In genomic region chr14:92877757-92878431, GRCh38 we compare ENCODE assay signal across 1 cellular context.
A peak's percentile ranks its signal among the peaks of the same experiment; 100 is the strongest.
TF ChIP-seq lines count a peak whose summit lies in the region.

No MANE protein-coding gene starts in this region.

TF ChIP-seq in HepG2, 621 proteins besides CTCF, POLR2A, EP300 and RAD21 (continued from another document and continues in another):
- TF ChIP-seq RARA (CRISPR knock-in tag; IDR thresholded peaks at IDR 0.05) = peak; percentile 92
- TF ChIP-seq RXRA (CRISPR knock-in tag; IDR thresholded peaks at IDR 0.05) = peak; percentile 86
- TF ChIP-seq UBTF (CRISPR knock-in tag; IDR thresholded peaks at IDR 0.05) = peak; percentile 79
- TF ChIP-seq SAP130 (CRISPR knock-in tag; IDR thresholded peaks at IDR 0.05; ENCODE audit: low read depth) = 0 out of 2 replicates have a peak, but pooled peaks have one; percentile 29
- no peak for TF ChIP-seq POGK (CRISPR knock-in tag; conservative IDR thresholded peaks at IDR 0.05)
- TF ChIP-seq ZNF414 (CRISPR knock-in tag; IDR thresholded peaks at IDR 0.05) = 0 out of 2 replicates have a peak, but pooled peaks have one; percentile 32
- 0 out of 2 replicates have a peak, but pooled peaks have one; percentile 24 for TF ChIP-seq KMT2B (CRISPR knock-in tag; IDR thresholded peaks at IDR 0.05)
- TF ChIP-seq ZNF33A (CRISPR knock-in tag; IDR thresholded peaks at IDR 0.05; ENCODE audit: borderline replicate concordance) = no peak
- no peak for TF ChIP-seq RARG (CRISPR knock-in tag; IDR thresholded peaks at IDR 0.05; ENCODE audit: low read depth)
- TF ChIP-seq THRA (CRISPR knock-in tag; IDR thresholded peaks at IDR 0.05; ENCODE audit: borderline replicate concordance) = peak; percentile 58; the same call in 1 of the 2 replicates
- TF ChIP-seq MTA1 (CRISPR knock-in tag; IDR thresholded peaks at IDR 0.05; ENCODE audit: borderline replicate concordance) = peak; percentile 45; the same call in 1 of the 2 replicates
- peak; percentile 26 for TF ChIP-seq ZEB1 (IDR thresholded peaks at IDR 0.05; ENCODE audit: insufficient replicate concordance, low read depth)
- TF ChIP-seq ZNF296 (CRISPR knock-in tag; conservative IDR thresholded peaks at IDR 0.05) = no peak
- TF ChIP-seq ARID4A (CRISPR knock-in tag; IDR thresholded peaks at IDR 0.05; ENCODE audit: borderline replicate concordance) = peak; percentile 31; the same call in 1 of the 2 replicates
- TF ChIP-seq CEBPB (IDR thresholded peaks at IDR 0.05; ENCODE audit: borderline replicate concordance, low read depth, low read length) = peak; percentile 71; the same call in 1 of the 2 replicates
- TF ChIP-seq ZBTB40 (IDR thresholded peaks at IDR 0.05) = no peak
- TF ChIP-seq ZBTB40 (CRISPR knock-in tag; IDR thresholded peaks at IDR 0.05) = no peak
- peak; percentile 55 for TF ChIP-seq ZNF143 (CRISPR knock-in tag; IDR thresholded peaks at IDR 0.05)
- peak; percentile 41; the same call in 1 of the 2 replicates for TF ChIP-seq NFKB2 (CRISPR knock-in tag; IDR thresholded peaks at IDR 0.05; ENCODE audit: borderline replicate concordance)
- no peak for TF ChIP-seq ZNF678 (CRISPR knock-in tag; IDR thresholded peaks at IDR 0.05)
- TF ChIP-seq PRPF4 (IDR thresholded peaks at IDR 0.05; ENCODE audit: low read depth, low read length, poor library complexity, severe bottlenecking) = no peak
- TF ChIP-seq ZNF672 (CRISPR knock-in tag; IDR thresholded peaks at IDR 0.05) = no peak
- TF ChIP-seq ARNT2 (CRISPR knock-in tag; IDR thresholded peaks at IDR 0.05; ENCODE audit: low read depth) = peak; percentile 24; the same call in 1 of the 2 replicates
- TF ChIP-seq GLI4 (CRISPR knock-in tag; IDR thresholded peaks at IDR 0.05; ENCODE audit: borderline replicate concordance) = no peak
- no peak for TF ChIP-seq GMEB1 (CRISPR knock-in tag; IDR thresholded peaks at IDR 0.05; ENCODE audit: borderline replicate concordance)
- peak; percentile 45 for TF ChIP-seq PAXIP1 (CRISPR knock-in tag; conservative IDR thresholded peaks at IDR 0.05)
- TF ChIP-seq STAT5B (CRISPR knock-in tag; IDR thresholded peaks at IDR 0.05) = no peak
- TF ChIP-seq HDAC1 (CRISPR knock-in tag; IDR thresholded peaks at IDR 0.05) = peak; percentile 65; the same call in 1 of the 2 replicates
